Comparison of ENCODE assay signal across 8 cellular contexts in the genomic region with DNA sequence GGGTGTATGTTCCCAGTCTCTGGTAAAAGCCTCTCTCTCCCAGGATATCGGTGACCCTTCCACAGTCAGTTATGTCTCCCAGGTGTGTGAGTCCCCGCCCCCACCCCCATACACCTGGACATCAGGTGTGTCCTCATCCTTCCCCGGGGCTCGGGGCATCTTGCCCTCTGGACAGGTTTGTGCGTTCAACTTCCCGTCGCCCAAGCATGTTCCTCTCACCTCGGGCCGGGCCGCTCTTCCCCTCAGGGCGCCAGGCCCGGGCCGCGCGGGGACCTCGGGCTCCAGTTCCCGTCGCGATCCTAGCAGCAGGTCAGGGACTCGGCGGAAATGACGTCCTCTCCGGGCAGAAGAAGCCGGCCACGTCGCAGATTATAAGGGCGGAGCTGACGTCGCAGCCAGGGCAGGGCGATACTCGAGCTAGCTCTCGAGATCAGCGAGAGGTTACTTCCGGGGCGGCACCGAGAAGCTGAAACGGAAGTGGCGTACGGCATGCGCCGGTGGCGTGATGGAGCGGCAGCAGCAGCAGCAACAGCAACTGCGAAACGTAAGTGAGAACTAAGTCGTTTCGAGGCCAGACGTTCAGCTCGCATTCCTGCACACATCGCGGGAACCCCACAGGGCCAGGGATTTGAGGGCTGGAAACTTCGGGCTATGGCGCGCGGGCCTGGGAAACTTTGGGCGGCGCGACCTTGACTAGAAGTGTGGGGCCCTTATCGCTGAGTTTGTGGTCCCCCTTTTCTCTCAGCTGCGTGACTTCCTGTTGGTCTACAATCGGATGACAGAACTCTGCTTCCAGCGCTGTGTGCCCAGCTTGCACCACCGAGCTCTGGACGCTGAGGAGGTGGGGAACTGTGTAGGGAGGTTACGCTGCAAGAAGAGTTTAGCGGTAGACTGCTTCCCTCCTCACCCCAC. TPM values are rescaled to one million over a fixed set of nuclear protein-coding genes. Genes with fewer than 3 reads are reported as not detected.
DNase-seq lines count a peak whose midpoint lies in the region; ATAC-seq and TF ChIP-seq lines count a peak whose summit lies in the region.

Gene ARFIP2 (minus strand): TSS at position 320 of the 912 bp plus-strand sequence. CDS start 910 bp downstream, outside the sequence.
Gene TIMM10B (plus strand): TSS at position 490 of the 912 bp plus-strand sequence. CDS start 16 bp downstream, at position 506.

- peak within 1 kb of the TSS; percentile 78 for H4K91ac ChIP-seq in IMR-90 (ENCODE audit: insufficient read depth, low read depth, low read length)

- H4K20me1 ChIP-seq in IMR-90 (ENCODE audit: insufficient read depth, low read length): peaks cover 10% of the 10 kb centered on the region

- peak within 1 kb of the TSS; percentile 93 for H2AK5ac ChIP-seq in IMR-90 (ENCODE audit: low read depth, low read length)

- peaks cover 39 to 66% of the 10 kb centered on the region in 2 experiments for H3K79me1 ChIP-seq in IMR-90 (ENCODE audit: low read depth in 1 of 2, low read length in 2 of 2)

- no peak for TF ChIP-seq CTCF in IMR-90 (conservative IDR thresholded peaks at IDR 0.05; ENCODE audit: low read depth, low read length)

- H2BK5ac ChIP-seq in IMR-90 (ENCODE audit: low read depth, low read length, poor library complexity, severe bottlenecking): peak within 1 kb of the TSS; percentile 77

- H3K4ac ChIP-seq in IMR-90 (ENCODE audit: low read depth, low read length): peak within 1 kb of the TSS; percentile 93

- 0% methylated on average over 45 of the region's 66 CpGs; no CpG with 5 or more reads in 1 of the 2 experiments for WGBS in IMR-90 (ENCODE audit: extremely low coverage in 2 of 2, insufficient read length in 1 of 2), 2 experiments

- H3K4me1 ChIP-seq in IMR-90 (ENCODE audit: control insufficient read depth, insufficient read depth, low read length): peaks cover 8% of the 10 kb centered on the region

- peaks cover 9% of the 10 kb centered on the region; the same call in 1 of the 2 replicates for H3K9me1 ChIP-seq in IMR-90 (ENCODE audit: insufficient read depth, low read length)

- H3K4me2 ChIP-seq in IMR-90 (ENCODE audit: low read depth, low read length): peak within 1 kb of the TSS; percentile 92

- peak within 1 kb of the TSS; percentile 91 for H3K14ac ChIP-seq in IMR-90 (replicated peaks; ENCODE audit: low read depth, low read length)

- peaks cover 36% of the 10 kb centered on the region for H3K36me3 ChIP-seq in IMR-90 (ENCODE audit: control insufficient read depth, insufficient read depth, low read length)

- peak; percentile 99 for ATAC-seq in GM21528 (IDR thresholded peaks at IDR 0.05; ENCODE audit: low FRiP score, unreplicated experiment)
- peak; percentile 96 for ATAC-seq in IMR-90 (ENCODE audit: low read depth)

- H3K9ac ChIP-seq in IMR-90 (ENCODE audit: low read depth, low read length): peak within 1 kb of the TSS; percentile 95

- H3K4me3 ChIP-seq in IMR-90 (ENCODE audit: insufficient read depth, low read depth, low read length): peak within 1 kb of the TSS; percentile 82

- 0 out of 3 replicates have a peak within 1 kb of the TSS, but pooled peaks have one; percentile 2 for H2BK15ac ChIP-seq in IMR-90 (ENCODE audit: low read depth, low read length)

- TF ChIP-seq RAD21 in IMR-90 (IDR thresholded peaks at IDR 0.05; ENCODE audit: low read length): no peak; the same call in 1 of the 2 replicates

- H4K5ac ChIP-seq in IMR-90 (ENCODE audit: low read depth, low read length): peak within 1 kb of the TSS; percentile 62

- TF ChIP-seq POLR2A in IMR-90 (IDR thresholded peaks at IDR 0.05; ENCODE audit: low read depth, low read length): peak; percentile 87; the same call in 1 of the 2 replicates

- peak within 1 kb of the TSS; percentile 96 for H2AFZ ChIP-seq in IMR-90 (replicated peaks; ENCODE audit: low read length, poor library complexity)

- peak within 1 kb of the TSS; percentile 85 for H3K23ac ChIP-seq in IMR-90 (ENCODE audit: low read depth, low read length)

- no TSS peak for BruUV-seq in IMR-90 (replicated peaks; lab: Mats Ljungman, UMichigan)

- intact Hi-C loops in IMR-90 (cut with micrococcal nuclease): loop anchor here (5.0 kb wide), 2 partner anchors 121 to 201 kb away; partner anchors contain the start of genes ILK, MRPL17 and RRP8

- H2BK120ac ChIP-seq in IMR-90 (ENCODE audit: low read depth, low read length): peak within 1 kb of the TSS; percentile 24; the same call in 1 of the 2 replicates

- no peaks in the 10 kb centered on the region for H3K27me3 ChIP-seq in IMR-90 (ENCODE audit: control insufficient read depth, insufficient read depth, low read length)

- in situ Hi-C loops in IMR-90 (cut with MboI; ENCODE audit: low sequenced_read_pairs): no loop called here

- H3K27ac ChIP-seq in IMR-90 (ENCODE audit: insufficient read depth, low read length): peak within 1 kb of the TSS; percentile 84

- H3K56ac ChIP-seq in IMR-90 (ENCODE audit: extremely low read depth, insufficient read depth, low read length): peak within 1 kb of the TSS; percentile 54

- peak within 1 kb of the TSS; percentile 98 for H2AK9ac ChIP-seq in IMR-90 (replicated peaks; ENCODE audit: low read depth, low read length, poor library complexity)

- peak within 1 kb of the TSS; percentile 63 to 96 for H4K8ac ChIP-seq in IMR-90 (ENCODE audit: low read depth in 2 of 2, low read length in 2 of 2)

- H2BK20ac ChIP-seq in IMR-90 (ENCODE audit: low read depth, low read length): no peak within 1 kb of the TSS

- POLR2A ChIA-PET in IMR-90 (lab: Charles Lee; ENCODE audit: unreplicated experiment): interaction anchor here (0.8 kb wide), 1 partner anchor 9 kb away, joined by 3 read pairs; no protein-coding TSS in a partner anchor

- H3K9me3 ChIP-seq in IMR-90 (ENCODE audit: control insufficient read depth, insufficient read depth, low read length): no peaks in the 10 kb centered on the region

- dilution Hi-C loops in IMR-90 (cut with HindIII; ENCODE audit: low sequenced_read_pairs, unreplicated experiment): no loop called here

- H3K18ac ChIP-seq in IMR-90 (ENCODE audit: low read depth, low read length): peak within 1 kb of the TSS; percentile 17; the same call in 1 of the 2 replicates

- CTCF ChIA-PET in IMR-90 (lab: Yijun Ruan, JAX): interaction anchor here (1.2 to 1.4 kb wide), 2 partner anchors 9 to 102 kb away, joined by 3 to 4 read pairs; no protein-coding TSS in a partner anchor

- DNase-seq in DMS 273 (lab: John Stamatoyannopoulos, UW; ENCODE audit: unreplicated experiment) (peak; percentile 98), IMR-90 (peak; percentile 98), OCI-M1 (lab: John Stamatoyannopoulos, UW) (peak; percentile 98), activated T-cell treated with anti-CD3 and anti-CD28 coated beads for 24 hours (ENCODE audit: low read depth) (peak; percentile 96), epidermal melanocyte (ENCODE audit: insufficient read length, low spot score) (peak; percentile 97), middle frontal gyrus (ENCODE audit: extremely low spot score, low spot score) (peak; percentile 99)
- DNase-seq in stimulated activated CD8-positive, alpha-beta memory T cell treated with anti-CD3 and anti-CD28 coated beads, Interleukin-2, amount 100 ng/mL, for 48 hours (ENCODE audit: low read depth in 2 of 2): peak; percentile 91 to 98

TF ChIP-seq in IMR-90, 13 proteins besides CTCF, POLR2A, EP300 and RAD21:
- TF ChIP-seq CEBPB (IDR thresholded peaks at IDR 0.05; ENCODE audit: low read depth, low read length) (no peak), MAZ (IDR thresholded peaks at IDR 0.05; ENCODE audit: borderline replicate concordance, low read depth, low read length) (no peak), ELK1 (IDR thresholded peaks at IDR 0.05; ENCODE audit: borderline replicate concordance, low read depth, low read length) (no peak), SMC3 (IDR thresholded peaks at IDR 0.05; ENCODE audit: low read depth, low read length) (no peak), NFE2L2 (IDR thresholded peaks at IDR 0.05; ENCODE audit: low read depth, low read length) (no peak), MXI1 (IDR thresholded peaks at IDR 0.05; ENCODE audit: borderline replicate concordance, low read depth, low read length) (peak; percentile 75; the same call in 1 of the 2 replicates), MAFK (IDR thresholded peaks at IDR 0.05; ENCODE audit: low read depth, low read length) (no peak), FOS (IDR thresholded peaks at IDR 0.05; ENCODE audit: low read depth, low read length) (0 out of 2 replicates have a peak, but pooled peaks have one; percentile 10), BHLHE40 (IDR thresholded peaks at IDR 0.05; ENCODE audit: low read depth, low read length) (peak; percentile 79), RFX5 (IDR thresholded peaks at IDR 0.05; ENCODE audit: low read depth, low read length) (no peak), RCOR1 (IDR thresholded peaks at IDR 0.05; ENCODE audit: insufficient replicate concordance, low read length) (peak; percentile 61), CHD1 (IDR thresholded peaks at IDR 0.05; ENCODE audit: low read depth, low read length) (no peak)
- TF ChIP-seq, protein P1, sequence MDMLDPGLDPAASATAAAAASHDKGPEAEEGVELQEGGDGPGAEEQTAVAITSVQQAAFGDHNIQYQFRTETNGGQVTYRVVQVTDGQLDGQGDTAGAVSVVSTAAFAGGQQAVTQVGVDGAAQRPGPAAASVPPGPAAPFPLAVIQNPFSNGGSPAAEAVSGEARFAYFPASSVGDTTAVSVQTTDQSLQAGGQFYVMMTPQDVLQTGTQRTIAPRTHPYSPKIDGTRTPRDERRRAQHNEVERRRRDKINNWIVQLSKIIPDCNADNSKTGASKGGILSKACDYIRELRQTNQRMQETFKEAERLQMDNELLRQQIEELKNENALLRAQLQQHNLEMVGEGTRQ (IDR thresholded peaks at IDR 0.05; ENCODE audit: low read depth, low read length): peak; percentile 45
TF ChIP-seq in IMR-90: peak in this region for 5.

RNA-seq across cellular contexts. Expression of gene ARFIP2, which starts in this region (rescaled TPM):
- total RNA-seq in IMR-90 (2012; rRNA removed): 76.7 and 84.4 TPM in 2 replicates
- 91.9 and 93.9 TPM in 2 replicates for polyA plus RNA-seq in IMR-90 (2012; rRNA removed)
- polyA plus RNA-seq in IMR-90 (2012; cell fraction: cytosol; rRNA removed): 77.7 and 88.8 TPM in 2 replicates
- polyA plus RNA-seq in IMR-90 (2012; cell fraction: nucleus; rRNA removed; ENCODE audit: low replicate concordance): 232 and 369 TPM in 2 replicates

RNA-seq across cellular contexts. Expression of gene TIMM10B, which starts in this region (rescaled TPM):
- 24.7 and 27.5 TPM in 2 replicates for total RNA-seq in IMR-90 (2012; rRNA removed)
- 22.8 and 27.1 TPM in 2 replicates for polyA plus RNA-seq in IMR-90 (2012; rRNA removed)
- polyA plus RNA-seq in IMR-90 (2012; cell fraction: cytosol; rRNA removed): 19.9 and 21.4 TPM in 2 replicates
- polyA plus RNA-seq in IMR-90 (2012; cell fraction: nucleus; rRNA removed; ENCODE audit: low replicate concordance): 20.0 and 35.9 TPM in 2 replicates

Comparison
In these comparisons a context has a peak if more than half of its experiments do, and no peak if none do; other contexts are left out.
1. Peak in every context shown above with its lines: DNase-seq, ATAC-seq, H3K4me3 ChIP-seq and H3K27ac ChIP-seq.